In genomic region chr17:82250868-82251500, GRCh38 we compare ENCODE assay signal across 19 cellular contexts. TPM values are rescaled to one million over a fixed set of nuclear protein-coding genes. Genes with fewer than 3 reads are reported as not detected.
A peak's percentile ranks its signal among the peaks of the same experiment; 100 is the strongest.
DNase-seq lines count a peak whose midpoint lies in the region; ATAC-seq, FAIRE-seq and TF ChIP-seq lines count a peak whose summit lies in the region.
"Had no signal": no experiment of that assay in that cellular context is flagged by ENCODE, and none has a peak within 500 bp of the region (broad histone marks: within the 10 kb centered on the region; RNA-seq: fewer than 3 reads in every experiment).

No MANE protein-coding gene starts in this region.

- ATAC-seq in GM12878 (no peak), GM21737 (IDR thresholded peaks at IDR 0.05; ENCODE audit: unreplicated experiment) (no peak), GM18517 (IDR thresholded peaks at IDR 0.05; ENCODE audit: unreplicated experiment) (no peak)
- peak; percentile 6 for ATAC-seq in naive thymus-derived CD4-positive, alpha-beta T cell
- ATAC-seq: T-cell had no signal

- in situ Hi-C loops in GM12878 (cut with MboI) = no loop called here

- no peak overlapping the region for H3K9ac ChIP-seq in GM12878 (ENCODE audit: control insufficient read depth, insufficient read depth, low read length)

- BruUV-seq in GM12878 (replicated peaks; lab: Mats Ljungman, UMichigan) = no TSS peak

- no peak overlapping the region for H3K27ac ChIP-seq in GM12878 (ENCODE audit: control insufficient read depth, insufficient read depth)
- H3K27ac ChIP-seq in naive thymus-derived CD4-positive, alpha-beta T cell (ENCODE audit: low read depth, low read length) = peak overlapping the region; percentile 14
- H3K27ac ChIP-seq: 22Rv1; BLaER1 treated with 17β-estradiol and CSF1 and Interleukin-3, amounts not matched to agents 10 nM and 100 nM; WERI-Rb-1 had no signal

- TF ChIP-seq CTCF in CD14-positive monocyte (IDR thresholded peaks at IDR 0.05) = no peak
- no peak for TF ChIP-seq CTCF in GM12878 (IDR thresholded peaks at IDR 0.05 in 2 of 3, conservative IDR thresholded peaks at IDR 0.05 in 1 of 3; ENCODE audit: control insufficient read depth in 2 of 3, extremely low read depth in 1 of 3, insufficient read depth in 1 of 3, low read depth in 3 of 3, low read length in 3 of 3)

- CTCF ChIA-PET in GM12878 (lab: Yijun Ruan, JAX) = no interaction called here
- CTCF ChIA-PET in naive thymus-derived CD4-positive, alpha-beta T cell (lab: Charles Lee) = no interaction called here

- no peak for TF ChIP-seq POLR2A in GM12878 (IDR thresholded peaks at IDR 0.05; ENCODE audit: low read depth, low read length)

- RAD21 ChIA-PET in GM12878 (lab: Charles Lee; ENCODE audit: unreplicated experiment) = no interaction called here

- peaks cover 47% of the 10 kb centered on the region for H3K36me3 Mint-ChIP-seq in T-helper 1 cell treated with Interleukin-12 subunit alpha and Interleukin-12 subunit beta and Interleukin-4 antibody, amounts not matched to agents 30 μg/mL and 1 μg/mL, for 36 hours (ENCODE audit: low read depth)
- H3K36me3 Mint-ChIP-seq in CD14-positive monocyte = peaks cover 75 to 84% of the 10 kb centered on the region in 2 donors
- H3K36me3 Mint-ChIP-seq in naive thymus-derived CD4-positive, alpha-beta T cell = peaks cover 7 to 46% (median 27%) of the 10 kb centered on the region in 5 donors

- no peak overlapping the region for H3K4me3 ChIP-seq in GM12878
- H3K4me3 ChIP-seq in naive thymus-derived CD4-positive, alpha-beta T cell (ENCODE audit: low read length) = no peak overlapping the region
- H3K4me3 ChIP-seq: BLaER1 treated with 17β-estradiol and CSF1 and Interleukin-3, amounts not matched to agents 10 nM and 100 nM had no signal

- H3K4me1 Mint-ChIP-seq in T-helper 1 cell treated with Interleukin-12 subunit alpha and Interleukin-12 subunit beta and Interleukin-4 antibody, amounts not matched to agents 30 μg/mL and 1 μg/mL, for 36 hours (ENCODE audit: low read depth) = peaks cover 10% of the 10 kb centered on the region
- peaks cover 12% of the 10 kb centered on the region for H3K4me1 Mint-ChIP-seq in CD14-positive monocyte
- H3K4me1 Mint-ChIP-seq in naive thymus-derived CD4-positive, alpha-beta T cell = peaks cover 7 to 27% (median 15%) of the 10 kb centered on the region in 7 donors

- TF ChIP-seq EP300 in GM12878 (IDR thresholded peaks at IDR 0.05; ENCODE audit: borderline replicate concordance in 1 of 2, control insufficient read depth in 1 of 2, low read depth in 2 of 2, low read length in 2 of 2) = no peak

- H3K27me3 Mint-ChIP-seq in T-helper 1 cell treated with Interleukin-12 subunit alpha and Interleukin-12 subunit beta and Interleukin-4 antibody, amounts not matched to agents 30 μg/mL and 1 μg/mL, for 36 hours (ENCODE audit: low read depth) = no peaks in the 10 kb centered on the region
- H3K27me3 Mint-ChIP-seq in CD14-positive monocyte (ENCODE audit: low read depth in 3 of 3) = no peaks in the 10 kb centered on the region
- no peaks in the 10 kb centered on the region for H3K27me3 Mint-ChIP-seq in naive thymus-derived CD4-positive, alpha-beta T cell
- H3K27me3 Mint-ChIP-seq: activated CD4-positive, alpha-beta memory T cell treated with anti-CD3 and anti-CD28 coated beads, Interleukin-2, amount 10 ng/mL, durations not matched to agents 7 days and 5 days; T-cell had no signal

- H3K36me3 ChIP-seq in GM12878 (ENCODE audit: control insufficient read depth in 2 of 2, insufficient read depth in 2 of 2, low read length in 1 of 2) = peaks cover 36 to 70% of the 10 kb centered on the region in 2 experiments
- H3K36me3 ChIP-seq in naive thymus-derived CD4-positive, alpha-beta T cell (ENCODE audit: control insufficient read depth in 2 of 3, insufficient read depth in 3 of 3, low read length in 3 of 3) = peaks cover 57 to 88% (median 61%) of the 10 kb centered on the region in 3 experiments

- H4K20me1 ChIP-seq in GM12878 (ENCODE audit: control insufficient read depth, insufficient read depth) = peaks cover 6% of the 10 kb centered on the region; the same call in 1 of the 2 replicates

- FAIRE-seq in GM12878 (lab: Jason Lieb, UNC) = no peak
- FAIRE-seq: islet of Langerhans had no signal

- peak overlapping the region; percentile 45 for H3K27ac Mint-ChIP-seq in T-helper 1 cell treated with Interleukin-12 subunit alpha and Interleukin-12 subunit beta and Interleukin-4 antibody, amounts not matched to agents 30 μg/mL and 1 μg/mL, for 36 hours
- peak overlapping the region in 3 of 7 donors; percentile 33 to 68 (median 60) for H3K27ac Mint-ChIP-seq in CD14-positive monocyte
- peak overlapping the region in 4 of 9 donors; percentile 51 to 79 (median 73) for H3K27ac Mint-ChIP-seq in naive thymus-derived CD4-positive, alpha-beta T cell
- H3K27ac Mint-ChIP-seq: activated CD4-positive, alpha-beta memory T cell treated with anti-CD3 and anti-CD28 coated beads, Interleukin-2, amount 10 ng/mL, durations not matched to agents 7 days and 5 days; T-cell had no signal

- WGBS in GM12878 (ENCODE audit: insufficient coverage, insufficient replicate concordance, low lambda C conversion rate, missing lambda C conversion rate) = 97% methylated on average over 25 of the region's 25 CpGs

- no peaks in the 10 kb centered on the region for H3K9me3 Mint-ChIP-seq in T-helper 1 cell treated with Interleukin-12 subunit alpha and Interleukin-12 subunit beta and Interleukin-4 antibody, amounts not matched to agents 30 μg/mL and 1 μg/mL, for 36 hours
- H3K9me3 Mint-ChIP-seq in CD14-positive monocyte = peaks cover 0 to 4% (median 0%) of the 10 kb centered on the region in 7 donors
- peaks cover 0 to 4% (median 0%) of the 10 kb centered on the region in 11 donors for H3K9me3 Mint-ChIP-seq in naive thymus-derived CD4-positive, alpha-beta T cell
- H3K9me3 Mint-ChIP-seq: activated CD4-positive, alpha-beta memory T cell treated with anti-CD3 and anti-CD28 coated beads, Interleukin-2, amount 10 ng/mL, durations not matched to agents 7 days and 5 days; T-cell had no signal

- DNase-seq in T-helper 1 cell (no peak), CD14-positive monocyte (ENCODE audit: low spot score) (peak; percentile 46), GM12878 (ENCODE audit: low read depth, low spot score) (no peak), T-helper 9 cell (no peak)
- no peak for DNase-seq in naive thymus-derived CD4-positive, alpha-beta T cell
- DNase-seq: activated CD4-positive, alpha-beta memory T cell treated with anti-CD3 and anti-CD28 coated beads, Interleukin-2, amount 10 ng/mL, durations not matched to agents 7 days and 5 days; GF-D8; HCEC 1CT; NCI-H1417 treated with DMSO at 0.1 percent for 48 hours; NCI-H510A treated with DMSO at 0.1 percent for 48 hours; stimulated activated CD4-positive, alpha-beta T cell treated with anti-CD3 and anti-CD28 coated beads, Interleukin-2, amount 100 ng/mL, for 48 hours; T-cell; WERI-Rb-1 had no signal

- H3K79me2 ChIP-seq in GM12878 (ENCODE audit: control insufficient read depth, insufficient read depth, low read length) = no peaks in the 10 kb centered on the region; the same call in 1 of the 2 replicates

- H2AFZ ChIP-seq in GM12878 (ENCODE audit: control insufficient read depth, low read depth, low read length) = no peak overlapping the region

- SMC1A ChIA-PET in GM12878 (lab: Charles Lee; ENCODE audit: uncharacterized antibody, unreplicated experiment) = no interaction called here

- H3K4me3 Mint-ChIP-seq in T-helper 1 cell treated with Interleukin-12 subunit alpha and Interleukin-12 subunit beta and Interleukin-4 antibody, amounts not matched to agents 30 μg/mL and 1 μg/mL, for 36 hours = no peak overlapping the region
- H3K4me3 Mint-ChIP-seq in CD14-positive monocyte = no peak overlapping the region
- H3K4me3 Mint-ChIP-seq in naive thymus-derived CD4-positive, alpha-beta T cell = no peak overlapping the region
- H3K4me3 Mint-ChIP-seq: activated CD4-positive, alpha-beta memory T cell treated with anti-CD3 and anti-CD28 coated beads, Interleukin-2, amount 10 ng/mL, durations not matched to agents 7 days and 5 days; T-cell had no signal

- TF ChIP-seq RAD21 in GM12878 (IDR thresholded peaks at IDR 0.05; ENCODE audit: insufficient read depth, low read depth, low read length) = no peak

- H3K9me3 ChIP-seq in GM12878 (replicated peaks; ENCODE audit: control insufficient read depth, insufficient read depth, low read length) = no peaks in the 10 kb centered on the region; the same call in 2 of the 3 replicates
- H3K9me3 ChIP-seq in naive thymus-derived CD4-positive, alpha-beta T cell (ENCODE audit: control insufficient read depth in 2 of 3, low read length in 3 of 3) = no peaks in the 10 kb centered on the region

- intact Hi-C loops in CD14-positive monocyte (cut with micrococcal nuclease) (no loop called here), GM12878 (cut with micrococcal nuclease; ENCODE audit: unreplicated experiment) (no loop called here)
- intact Hi-C loops in naive thymus-derived CD4-positive, alpha-beta T cell (cut with micrococcal nuclease) = no loop called here

- POLR2A ChIA-PET in GM12878 (lab: Charles Lee) = no interaction called here
- POLR2A ChIA-PET in naive thymus-derived CD4-positive, alpha-beta T cell (lab: Charles Lee) = interaction anchor here (1.2 to 1.5 kb wide), 2 partner anchors 9 to 46 kb away, joined by 4 read pairs; no protein-coding TSS in a partner anchor

- H3K4me2 ChIP-seq in GM12878 (ENCODE audit: control insufficient read depth, insufficient read depth) = no peak overlapping the region

- no peaks in the 10 kb centered on the region for H3K4me1 ChIP-seq in GM12878 (ENCODE audit: control insufficient read depth, insufficient read depth, low read length)
- H3K4me1 ChIP-seq in naive thymus-derived CD4-positive, alpha-beta T cell (ENCODE audit: control insufficient read depth in 2 of 2, insufficient read depth in 2 of 2, low read length in 2 of 2) = peaks cover 3 to 6% of the 10 kb centered on the region in 2 donors

- H3K27me3 ChIP-seq in GM12878 (replicated peaks in 1 of 2; ENCODE audit: control insufficient read depth in 2 of 2, insufficient read depth in 2 of 2, low read length in 1 of 2) = no peaks in the 10 kb centered on the region
- H3K27me3 ChIP-seq in naive thymus-derived CD4-positive, alpha-beta T cell (ENCODE audit: control insufficient read depth in 2 of 2, insufficient read depth in 2 of 2, low read length in 2 of 2) = no peaks in the 10 kb centered on the region
- H3K27me3 ChIP-seq: BLaER1 treated with 17β-estradiol and CSF1 and Interleukin-3, amounts not matched to agents 10 nM and 100 nM had no signal

RNA-seq across cellular contexts. Expression of gene SLC16A3, which starts 22.1 kb away (rescaled TPM):
- 10 to 100 TPM; 26.3 to 35.3 TPM for polyA plus RNA-seq in CD14-positive monocyte
- 264 and 312 TPM in 2 replicates for total RNA-seq in GM12878 (2013; cell fraction: nucleolus; rRNA removed)
- 33.4 and 37.8 TPM in 2 replicates for total RNA-seq in GM12878 (2014; rRNA removed)
- 10.2 and 10.3 TPM in 2 replicates for total RNA-seq in GM12878 (2014; rRNA removed; fragmentation: Illumina TruSeq; extraction: Trizol)
- total RNA-seq in GM12878 (2021) = 46.5 and 49.5 TPM in 2 replicates
- 24.0 TPM for polyA plus RNA-seq in GM12878 (2011; ENCODE audit: low read depth)
- polyA plus RNA-seq in GM12878 (2011; rRNA removed) = 18.0 and 44.4 TPM in 2 replicates
- polyA plus RNA-seq in GM12878 (2011; cell fraction: cytosol; rRNA removed) = 60.2 and 98.5 TPM in 2 replicates
- polyA plus RNA-seq in GM12878 (2011; cell fraction: nucleus; rRNA removed) = 75.2 and 100 TPM in 2 replicates
- polyA plus RNA-seq in GM12878 (2012) = 102 and 145 TPM in 2 replicates
- polyA plus RNA-seq in GM12878 (2014; fragmentation: Illumina TruSeq; extraction: Trizol) = 0.44 and 4.6 TPM in 2 replicates
- 1 to 10 TPM in 1 of 2 experiments, under 1 TPM in 1; 0.10 to 1.2 TPM for polyA plus RNA-seq in GM12878 (2014; fragmentation: Nextera tagmentation; extraction: Ambion mirVana)
- polyA plus RNA-seq in GM12878 (2014; rRNA removed) = 30.0 and 33.0 TPM in 2 replicates
- polyA plus RNA-seq in GM12878 (2016; fragmentation: Nextera tagmentation; extraction: Ambion mirVana) = 1 to 10 TPM; 4.3 to 5.7 TPM
- 47.3 and 89.5 TPM in 2 replicates for polyA minus RNA-seq in GM12878 (2011; rRNA and poly(A)+ RNA removed)
- polyA minus RNA-seq in GM12878 (2011; cell fraction: cytosol; rRNA and poly(A)+ RNA removed) = 32.2 and 37.6 TPM in 2 replicates
- polyA minus RNA-seq in GM12878 (2011; cell fraction: nucleus; rRNA and poly(A)+ RNA removed) = 66.3 and 84.2 TPM in 2 replicates
- total RNA-seq in naive thymus-derived CD4-positive, alpha-beta T cell = 100 to 1,000 TPM in 2 of 5 experiments, 10 to 100 TPM in 3; 14.6 to 264 (median 67.0) TPM
- polyA plus RNA-seq in naive thymus-derived CD4-positive, alpha-beta T cell = 1 to 10 TPM; 1.4 to 1.9 TPM

RNA-seq across cellular contexts. Expression of gene CSNK1D, which starts 22.5 kb away (rescaled TPM):
- 10 to 100 TPM; 47.0 to 60.9 TPM for polyA plus RNA-seq in CD14-positive monocyte
- total RNA-seq in GM12878 (2013; cell fraction: nucleolus; rRNA removed) = 85.1 and 93.8 TPM in 2 replicates
- 17.3 and 25.0 TPM in 2 replicates for total RNA-seq in GM12878 (2014; rRNA removed)
- total RNA-seq in GM12878 (2014; rRNA removed; fragmentation: Illumina TruSeq; extraction: Trizol) = 26.4 and 27.8 TPM in 2 replicates
- total RNA-seq in GM12878 (2021) = 85.5 and 94.2 TPM in 2 replicates
- polyA plus RNA-seq in GM12878 (2011; ENCODE audit: low read depth) = 42.9 TPM
- polyA plus RNA-seq in GM12878 (2011; rRNA removed) = 40.7 and 54.4 TPM in 2 replicates
- 58.6 and 69.9 TPM in 2 replicates for polyA plus RNA-seq in GM12878 (2011; cell fraction: cytosol; rRNA removed)
- polyA plus RNA-seq in GM12878 (2011; cell fraction: nucleus; rRNA removed) = 236 and 302 TPM in 2 replicates
- 62.0 and 78.9 TPM in 2 replicates for polyA plus RNA-seq in GM12878 (2012)
- polyA plus RNA-seq in GM12878 (2014; fragmentation: Illumina TruSeq; extraction: Trizol) = 72.5 and 105 TPM in 2 replicates
- 10 to 100 TPM in 1 of 2 experiments, 1 to 10 TPM in 1; 5.7 to 13.0 TPM for polyA plus RNA-seq in GM12878 (2014; fragmentation: Nextera tagmentation; extraction: Ambion mirVana)
- 74.9 and 90.3 TPM in 2 replicates for polyA plus RNA-seq in GM12878 (2014; rRNA removed)
- 10 to 100 TPM; 61.8 to 63.4 TPM for polyA plus RNA-seq in GM12878 (2016; fragmentation: Nextera tagmentation; extraction: Ambion mirVana)
- polyA minus RNA-seq in GM12878 (2011; rRNA and poly(A)+ RNA removed) = 53.9 and 56.8 TPM in 2 replicates
- 25.1 and 26.0 TPM in 2 replicates for polyA minus RNA-seq in GM12878 (2011; cell fraction: cytosol; rRNA and poly(A)+ RNA removed)
- 38.6 and 73.4 TPM in 2 replicates for polyA minus RNA-seq in GM12878 (2011; cell fraction: nucleus; rRNA and poly(A)+ RNA removed)
- 100 to 1,000 TPM; 144 to 249 (median 176) TPM for total RNA-seq in naive thymus-derived CD4-positive, alpha-beta T cell
- 10 to 100 TPM; 46.1 to 81.3 TPM for polyA plus RNA-seq in naive thymus-derived CD4-positive, alpha-beta T cell

RNA-seq across cellular contexts. Expression of gene CCDC57, which starts 38.3 kb away (rescaled TPM):
- polyA plus RNA-seq in CD14-positive monocyte (10 to 100 TPM; 17.1 to 20.1 TPM), GM12878 (2011; rRNA removed) (16.2 and 30.5 TPM in 2 replicates), GM12878 (2014; fragmentation: Illumina TruSeq; extraction: Trizol) (7.2 and 29.3 TPM in 2 replicates), GM12878 (2014; fragmentation: Nextera tagmentation; extraction: Ambion mirVana) (10 to 100 TPM in 1 of 2 experiments, 1 to 10 TPM in 1; 5.4 to 18.0 TPM), GM12878 (2014; rRNA removed) (123 and 135 TPM in 2 replicates), GM12878 (2016; fragmentation: Nextera tagmentation; extraction: Ambion mirVana) (10 to 100 TPM; 77.2 to 80.3 TPM)
- total RNA-seq in GM12878 (2013; cell fraction: nucleolus; rRNA removed) = 92.3 and 116 TPM in 2 replicates
- total RNA-seq in GM12878 (2014; rRNA removed) (43.0 and 49.0 TPM in 2 replicates), GM12878 (2014; rRNA removed; fragmentation: Illumina TruSeq; extraction: Trizol) (36.9 and 42.5 TPM in 2 replicates), GM12878 (2021) (69.1 and 74.1 TPM in 2 replicates)
- 82.9 TPM for polyA plus RNA-seq in GM12878 (2011; ENCODE audit: low read depth)
- polyA plus RNA-seq in GM12878 (2011; cell fraction: cytosol; rRNA removed) = 93.0 and 152 TPM in 2 replicates
- 97.1 and 115 TPM in 2 replicates for polyA plus RNA-seq in GM12878 (2011; cell fraction: nucleus; rRNA removed)
- 44.5 and 61.4 TPM in 2 replicates for polyA plus RNA-seq in GM12878 (2012)
- 9.0 and 23.6 TPM in 2 replicates for polyA minus RNA-seq in GM12878 (2011; rRNA and poly(A)+ RNA removed)
- polyA minus RNA-seq in GM12878 (2011; cell fraction: cytosol; rRNA and poly(A)+ RNA removed) = 7.8 and 11.4 TPM in 2 replicates
- polyA minus RNA-seq in GM12878 (2011; cell fraction: nucleus; rRNA and poly(A)+ RNA removed) = 13.3 and 20.4 TPM in 2 replicates
- 100 to 1,000 TPM in 2 of 5 experiments, 10 to 100 TPM in 3; 75.7 to 127 (median 95.0) TPM for total RNA-seq in naive thymus-derived CD4-positive, alpha-beta T cell
- 10 to 100 TPM; 32.1 to 36.8 TPM for polyA plus RNA-seq in naive thymus-derived CD4-positive, alpha-beta T cell
